8 cellular contexts compared by ENCODE assay signal in genomic region chr12:75979181-75979580, GRCh38. TPM values are rescaled to one million over a fixed set of nuclear protein-coding genes. Genes with fewer than 3 reads are reported as not detected.
DNase-seq lines count a peak whose midpoint lies in the region; ATAC-seq and TF ChIP-seq lines count a peak whose summit lies in the region.

No MANE protein-coding gene starts in this region.

- no peak overlapping the region for H3K4me3 ChIP-seq in esophagus squamous epithelium
- H3K4me3 ChIP-seq in suprapubic skin: no peak overlapping the region
- H3K4me3 ChIP-seq in Karpas-422 (ENCODE audit: low read length): no peak overlapping the region

- H3K36me3 ChIP-seq in esophagus squamous epithelium: no peaks in the 10 kb centered on the region
- H3K36me3 ChIP-seq in suprapubic skin: no peaks in the 10 kb centered on the region
- H3K36me3 ChIP-seq in Karpas-422 (ENCODE audit: insufficient read depth, low read length): no peaks in the 10 kb centered on the region

- TF ChIP-seq POLR2A in esophagus squamous epithelium (IDR thresholded peaks at IDR 0.05) (no peak), suprapubic skin (IDR thresholded peaks at IDR 0.05) (no peak)

- intact Hi-C loops in esophagus squamous epithelium (cut with DNase I): no loop called here

- H3K9me3 ChIP-seq in esophagus squamous epithelium (no peaks in the 10 kb centered on the region), suprapubic skin (no peaks in the 10 kb centered on the region), Karpas-422 (ENCODE audit: low read length) (no peaks in the 10 kb centered on the region)

- no peak for TF ChIP-seq EP300 in suprapubic skin (IDR thresholded peaks at IDR 0.05)

- no peaks in the 10 kb centered on the region for H3K79me2 ChIP-seq in Karpas-422 (ENCODE audit: low read length)

- no peak overlapping the region for H3K9ac ChIP-seq in Karpas-422 (ENCODE audit: low read length)

- WGBS in esophagus squamous epithelium, 2 donors: 26 to 51% methylated on average over 2 of the region's 2 CpGs
- WGBS in suprapubic skin: 68% methylated on average over 2 of the region's 2 CpGs

- no peaks in the 10 kb centered on the region for H3K27me3 ChIP-seq in esophagus squamous epithelium
- H3K27me3 ChIP-seq in suprapubic skin: no peaks in the 10 kb centered on the region
- no peaks in the 10 kb centered on the region for H3K27me3 ChIP-seq in Karpas-422 (ENCODE audit: low read length)

- H4K20me1 ChIP-seq in Karpas-422 (ENCODE audit: insufficient read depth, low read depth, low read length): no peaks in the 10 kb centered on the region

- ATAC-seq in HG02763 (IDR thresholded peaks at IDR 0.05; ENCODE audit: unreplicated experiment): no peak
- no peak for ATAC-seq in HG03039 (IDR thresholded peaks at IDR 0.05; ENCODE audit: unreplicated experiment)

- H2AFZ ChIP-seq in Karpas-422 (ENCODE audit: low read length): no peak overlapping the region

- TF ChIP-seq CTCF in esophagus squamous epithelium (IDR thresholded peaks at IDR 0.05): no peak
- TF ChIP-seq CTCF in suprapubic skin (IDR thresholded peaks at IDR 0.05): no peak

- peak overlapping the region; percentile 55 to 88 (median 83) for H3K27ac ChIP-seq in esophagus squamous epithelium
- peak overlapping the region; percentile 36 for H3K27ac ChIP-seq in suprapubic skin
- no peak overlapping the region for H3K27ac ChIP-seq in Karpas-422 (ENCODE audit: low read length)

- peak; percentile 12 for DNase-seq in stimulated activated CD8-positive, alpha-beta memory T cell treated with anti-CD3 and anti-CD28 coated beads, Interleukin-12 subunit alpha, Interleukin-12 subunit beta, amount 100 ng/mL, for 1 hour (ENCODE audit: low read depth)
- no peak for DNase-seq in stimulated activated CD8-positive, alpha-beta memory T cell treated with anti-CD3 and anti-CD28 coated beads, Interleukin-4, amount 100 ng/mL, for 48 hours
- DNase-seq in SW480 (ENCODE audit: low spot score) (peak; percentile 93), esophagus squamous epithelium (lab: John Stamatoyannopoulos, UW) (no peak), suprapubic skin (ENCODE audit: low spot score in 2 of 2) (no peak), Karpas-422 (no peak)

- H3K4me1 ChIP-seq in esophagus squamous epithelium (peaks cover 23 to 64% (median 54%) of the 10 kb centered on the region in 3 donors), suprapubic skin (peaks cover 48% of the 10 kb centered on the region), Karpas-422 (ENCODE audit: low read length) (peaks cover 12% of the 10 kb centered on the region)

- no peaks in the 10 kb centered on the region for H3K9me2 ChIP-seq in Karpas-422 (replicated peaks; ENCODE audit: insufficient read depth, low read length)

- H3K4me2 ChIP-seq in Karpas-422 (ENCODE audit: low read depth, low read length, poor library complexity, severe bottlenecking): no peak overlapping the region

RNA-seq across cellular contexts. Expression of gene PHLDA1, which starts 52.4 kb away (rescaled TPM):
- total RNA-seq in esophagus squamous epithelium (10 to 100 TPM; 33.8 to 77.8 (median 56.7) TPM), suprapubic skin (10 to 100 TPM; 16.4 to 31.2 (median 23.3) TPM)
- 10.5 and 11.3 TPM in 2 replicates for total RNA-seq in Karpas-422 (2014; rRNA removed; shearing (Covaris generic); ENCODE audit: low replicate concordance)

Comparison
In these comparisons a context has a peak if more than half of its experiments do, and no peak if none do; other contexts are left out.
1. DNase-seq: peak in stimulated activated CD8-positive, alpha-beta memory T cell treated with anti-CD3 and anti-CD28 coated beads, Interleukin-12 subunit alpha, Interleukin-12 subunit beta, amount 100 ng/mL, for 1 hour (single experiment) and SW480 (single experiment); none in stimulated activated CD8-positive, alpha-beta memory T cell treated with anti-CD3 and anti-CD28 coated beads, Interleukin-4, amount 100 ng/mL, for 48 hours (single experiment), esophagus squamous epithelium (single experiment), suprapubic skin (0 of 2) and Karpas-422 (single experiment).